Comparison of ENCODE assay signal across 1 cellular context in genomic region chr17:80967404-80967872, GRCh38.
TF ChIP-seq lines count a peak whose summit lies in the region.

No MANE protein-coding gene starts in this region.

TF ChIP-seq in HCT116, 20 proteins besides CTCF, POLR2A, EP300 and RAD21 (continued from another document):
- TF ChIP-seq ZBTB33 (IDR thresholded peaks at IDR 0.05; ENCODE audit: extremely low read depth, insufficient replicate concordance, low read length): no peak
- peak; percentile 55 for TF ChIP-seq POLR2AphosphoS5 (IDR thresholded peaks at IDR 0.05; ENCODE audit: low read depth, low read length)
TF ChIP-seq in HCT116: peak in this region for 1.
